Comparison of ENCODE assay signal across 8 cellular contexts in the genomic region with DNA sequence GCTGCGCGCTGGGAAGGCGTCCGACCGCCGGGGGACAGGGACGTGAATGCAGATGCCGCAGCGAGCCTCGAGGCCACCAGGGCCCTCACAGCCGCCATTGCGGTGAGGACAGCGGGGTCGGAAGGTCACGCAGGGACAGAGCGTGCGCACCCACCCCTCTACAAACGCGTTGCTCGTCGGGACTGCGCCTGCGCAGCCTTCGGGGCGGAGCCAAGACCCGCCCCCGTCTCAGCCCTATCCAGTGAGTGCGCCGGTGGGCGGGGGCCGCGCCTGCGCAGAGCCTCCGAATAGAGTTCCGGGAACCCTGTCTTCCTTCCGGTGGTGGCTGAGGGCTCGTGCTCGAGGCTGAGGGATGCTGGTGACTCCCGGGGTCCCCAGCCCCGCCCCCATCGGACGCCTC.
A peak's percentile ranks its signal among the peaks of the same experiment; 100 is the strongest.
DNase-seq lines count a peak whose midpoint lies in the region; ATAC-seq and TF ChIP-seq lines count a peak whose summit lies in the region.
"Not testable (repeated sequence)": the region's sequence is repeated elsewhere in the genome, so short reads cannot be mapped to it uniquely, and the experiment has no call there.

No MANE protein-coding gene starts in this region.

- not testable (repeated sequence) for H3K14ac ChIP-seq in neuronal stem cell (ENCODE audit: low read length)

- not testable (repeated sequence) for H3K27ac ChIP-seq in neuronal stem cell (replicated peaks; ENCODE audit: low read length)

- not testable (repeated sequence) for H3K36me3 ChIP-seq in neuronal stem cell (replicated peaks in 1 of 2; ENCODE audit: control insufficient read depth in 2 of 2, insufficient read depth in 2 of 2, low read length in 2 of 2)

- H4K91ac ChIP-seq in neuronal stem cell (ENCODE audit: low read depth, low read length, poor library complexity) = not testable (repeated sequence)

- peak; percentile 65 for ATAC-seq in GM21717 (IDR thresholded peaks at IDR 0.05; ENCODE audit: unreplicated experiment)
- peak; percentile 88 for ATAC-seq in HG03565 (IDR thresholded peaks at IDR 0.05; ENCODE audit: unreplicated experiment)

- not testable (repeated sequence) for H2AFZ ChIP-seq in neuronal stem cell (ENCODE audit: low read length)

- not testable (repeated sequence) for H2BK12ac ChIP-seq in neuronal stem cell (ENCODE audit: low read length)

- intact Hi-C loops in cardiac septum (cut with DNase I) = not testable (repeated sequence)

- not testable (repeated sequence) for H3K4me2 ChIP-seq in neuronal stem cell (ENCODE audit: insufficient read depth, low read length, poor library complexity, severe bottlenecking)

- not testable (repeated sequence) for H3K27me3 ChIP-seq in neuronal stem cell (ENCODE audit: control insufficient read depth in 3 of 3, insufficient read depth in 3 of 3, low read depth in 1 of 3, low read length in 3 of 3)

- DNase-seq in Caki2 (ENCODE audit: low read depth) (peak; percentile 66), amniotic epithelial cell (ENCODE audit: low read depth) (peak; percentile 58), cardiac septum (ENCODE audit: low spot score) (peak; percentile 98), neuronal stem cell (ENCODE audit: low spot score) (peak; percentile 88)
- peak; percentile 95 to 97 for DNase-seq in stimulated activated CD8-positive, alpha-beta memory T cell treated with anti-CD3 and anti-CD28 coated beads, Interleukin-15, amount 100 ng/mL, for 48 hours (ENCODE audit: low read depth in 2 of 2)

- not testable (repeated sequence) for H2AK5ac ChIP-seq in neuronal stem cell (ENCODE audit: low read depth, low read length)

- not testable (repeated sequence) for H3K9me3 ChIP-seq in neuronal stem cell (replicated peaks in 1 of 2; ENCODE audit: control insufficient read depth in 2 of 2, insufficient read depth in 1 of 2, low read depth in 1 of 2, low read length in 2 of 2)

- in situ Hi-C loops in Caki2 (cut with HindIII; ENCODE audit: low pct_unique_long_range_greater_than_20kb, low sequenced_read_pairs) = not testable (repeated sequence)

- H3K4me3 ChIP-seq in WI38 (ENCODE audit: low read depth, low read length) (peak overlapping the region; percentile 49), neuronal stem cell (ENCODE audit: low read length in 2 of 2) (peak overlapping the region in 1 of 2 donors; percentile 46)

- not testable (repeated sequence) for TF ChIP-seq CTCF in WI38 (IDR thresholded peaks at IDR 0.05; ENCODE audit: low read depth, low read length)

- H3K4ac ChIP-seq in neuronal stem cell (ENCODE audit: low read length) = not testable (repeated sequence)

- not testable (repeated sequence) for H3K9ac ChIP-seq in neuronal stem cell (ENCODE audit: low read depth, low read length, poor library complexity)

- not testable (repeated sequence) for H3K18ac ChIP-seq in neuronal stem cell (ENCODE audit: low read length)

- WGBS in neuronal stem cell (ENCODE audit: extremely low coverage in 2 of 2, insufficient read length in 2 of 2, insufficient replicate concordance in 1 of 2), 2 donors = no CpG with 5 or more reads among the region's 42 CpGs

- not testable (repeated sequence) for H2BK15ac ChIP-seq in neuronal stem cell (ENCODE audit: low read length)

- not testable (repeated sequence) for H3K23ac ChIP-seq in neuronal stem cell (ENCODE audit: low read depth, low read length, poor library complexity)

- not testable (repeated sequence) for H3K79me1 ChIP-seq in neuronal stem cell (ENCODE audit: low read depth, low read length)

- not testable (repeated sequence) for H2BK5ac ChIP-seq in neuronal stem cell (ENCODE audit: low read length)

- not testable (repeated sequence) for H4K8ac ChIP-seq in neuronal stem cell (ENCODE audit: low read depth, low read length)

- H3K4me1 ChIP-seq in neuronal stem cell (ENCODE audit: control insufficient read depth in 2 of 2, insufficient read depth in 1 of 2, low read depth in 1 of 2, low read length in 2 of 2) = not testable (repeated sequence)

- H2BK120ac ChIP-seq in neuronal stem cell (ENCODE audit: low read depth, low read length) = not testable (repeated sequence)
